Comparison of ENCODE assay signal across 8 cellular contexts in genomic region chr11:9663699-9664275, GRCh38. TPM values are rescaled to one million over a fixed set of nuclear protein-coding genes. Genes with fewer than 3 reads are reported as not detected.
A peak's percentile ranks its signal among the peaks of the same experiment; 100 is the strongest.
DNase-seq lines count a peak whose midpoint lies in the region; ATAC-seq and TF ChIP-seq lines count a peak whose summit lies in the region.

Gene SWAP70, plus strand, starts transcription at chr11:9664077. Its CDS starts 103 bp downstream, at chr11:9664180.

- peaks cover 10% of the 10 kb centered on the region for H3K36me3 Mint-ChIP-seq in activated CD8-positive, alpha-beta T cell treated with anti-CD3 and anti-CD28 coated beads for 36 hours (ENCODE audit: low read depth)
- peaks cover 23% of the 10 kb centered on the region for H3K36me3 Mint-ChIP-seq in memory B cell

- H3K4me3 ChIP-seq in effector memory CD4-positive, alpha-beta T cell (ENCODE audit: insufficient read depth, low read depth, low read length, poor library complexity, severe bottlenecking), result peak within 1 kb of the TSS; percentile 73

- CTCF ChIA-PET in activated CD8-positive, alpha-beta T cell treated with anti-CD3 and anti-CD28 coated beads for 36 hours (lab: Charles Lee), result interaction anchor here (1.1 to 1.4 kb wide), 2 partner anchors 51 to 129 kb away, joined by 4 to 5 read pairs; no protein-coding TSS in a partner anchor

- intact Hi-C loops in activated CD8-positive, alpha-beta T cell treated with anti-CD3 and anti-CD28 coated beads for 36 hours (cut with micrococcal nuclease), result no loop called here

- H3K4me1 Mint-ChIP-seq in activated CD8-positive, alpha-beta T cell treated with anti-CD3 and anti-CD28 coated beads for 36 hours (ENCODE audit: low read depth), result peaks cover 14% of the 10 kb centered on the region
- H3K4me1 Mint-ChIP-seq in memory B cell, result peaks cover 33% of the 10 kb centered on the region

- peaks cover 8% of the 10 kb centered on the region for H3K4me1 ChIP-seq in effector memory CD4-positive, alpha-beta T cell (ENCODE audit: control insufficient read depth, insufficient read depth, low read length, poor library complexity, severe bottlenecking)

- DNase-seq in AG08396 (ENCODE audit: low spot score), result peak; percentile 95
- peak; percentile 33 for DNase-seq in NCI-H510A treated with DMSO at 0.1 percent for 48 hours (lab: John Stamatoyannopoulos, UW)
- DNase-seq in activated CD8-positive, alpha-beta T cell treated with anti-CD3 and anti-CD28 coated beads for 36 hours, result peak; percentile 80
- peak; percentile 60 to 67 (median 61) for DNase-seq in effector memory CD4-positive, alpha-beta T cell
- peak; percentile 92 to 94 for DNase-seq in memory B cell (ENCODE audit: low spot score in 2 of 2)
- peak; percentile 59 for DNase-seq in stimulated activated CD8-positive, alpha-beta memory T cell treated with anti-CD3 and anti-CD28 coated beads, Interleukin-12 subunit alpha, Interleukin-12 subunit beta, amount 100 ng/mL, for 1 hour (ENCODE audit: low read depth)

- no peak for TF ChIP-seq CTCF in activated CD8-positive, alpha-beta T cell treated with anti-CD3 and anti-CD28 coated beads for 36 hours (IDR thresholded peaks at IDR 0.05)

- ATAC-seq in GM18870 (IDR thresholded peaks at IDR 0.05; ENCODE audit: unreplicated experiment) (peak; percentile 49), HG03103 (IDR thresholded peaks at IDR 0.05; ENCODE audit: low read depth, unreplicated experiment) (peak; percentile 80), memory B cell (ENCODE audit: low read depth) (peak; percentile 81)
- peak; percentile 95 for ATAC-seq in activated CD8-positive, alpha-beta T cell treated with anti-CD3 and anti-CD28 coated beads for 36 hours

- peaks cover 11% of the 10 kb centered on the region for H3K9me3 Mint-ChIP-seq in activated CD8-positive, alpha-beta T cell treated with anti-CD3 and anti-CD28 coated beads for 36 hours
- H3K9me3 Mint-ChIP-seq in memory B cell, result peaks cover 5% of the 10 kb centered on the region

- POLR2A ChIA-PET in activated CD8-positive, alpha-beta T cell treated with anti-CD3 and anti-CD28 coated beads for 36 hours (lab: Charles Lee), result interaction anchor here (1.0 to 1.4 kb wide), 2 partner anchors 15 to 35 kb away, joined by 3 read pairs; no protein-coding TSS in a partner anchor

- H3K27ac ChIP-seq in effector memory CD4-positive, alpha-beta T cell (ENCODE audit: insufficient read depth, low read length, poor library complexity, severe bottlenecking), result peak within 1 kb of the TSS; percentile 39

- H3K27ac Mint-ChIP-seq in activated CD8-positive, alpha-beta T cell treated with anti-CD3 and anti-CD28 coated beads for 36 hours, result peak within 1 kb of the TSS; percentile 25
- H3K27ac Mint-ChIP-seq in memory B cell, result peak within 1 kb of the TSS; percentile 95

- H3K27me3 Mint-ChIP-seq in activated CD8-positive, alpha-beta T cell treated with anti-CD3 and anti-CD28 coated beads for 36 hours, result peaks cover 26% of the 10 kb centered on the region
- H3K27me3 Mint-ChIP-seq in memory B cell, result no peaks in the 10 kb centered on the region

- H3K9me3 ChIP-seq in effector memory CD4-positive, alpha-beta T cell (ENCODE audit: control insufficient read depth, low read length), result no peaks in the 10 kb centered on the region

- no peaks in the 10 kb centered on the region for H3K27me3 ChIP-seq in effector memory CD4-positive, alpha-beta T cell (replicated peaks; ENCODE audit: control insufficient read depth, insufficient read depth, low read length, poor library complexity, severe bottlenecking)

- H3K4me3 Mint-ChIP-seq in activated CD8-positive, alpha-beta T cell treated with anti-CD3 and anti-CD28 coated beads for 36 hours, result peak within 1 kb of the TSS; percentile 81
- H3K4me3 Mint-ChIP-seq in memory B cell, result peak within 1 kb of the TSS; percentile 98

- no peaks in the 10 kb centered on the region for H3K36me3 ChIP-seq in effector memory CD4-positive, alpha-beta T cell (ENCODE audit: control insufficient read depth, insufficient read depth, low read length)

RNA-seq across cellular contexts. Expression of gene SWAP70, which starts in this region (rescaled TPM):
- 1 to 10 TPM; 8.9 to 9.6 TPM for total RNA-seq in activated CD8-positive, alpha-beta T cell treated with anti-CD3 and anti-CD28 coated beads for 36 hours

Comparison
In these comparisons a context has a peak if more than half of its experiments do, and no peak if none do; other contexts are left out.
1. Peak in every context shown above with its lines: DNase-seq, ATAC-seq, H3K4me3 ChIP-seq and H3K27ac ChIP-seq.
2. DNase-seq: peak in every context shown above with its lines; median percentile 95 in AG08396; 93 in memory B cell; 80 in activated CD8-positive, alpha-beta T cell treated with anti-CD3 and anti-CD28 coated beads for 36 hours; 61 in effector memory CD4-positive, alpha-beta T cell; 59 in stimulated activated CD8-positive, alpha-beta memory T cell treated with anti-CD3 and anti-CD28 coated beads, Interleukin-12 subunit alpha, Interleukin-12 subunit beta, amount 100 ng/mL, for 1 hour; 33 in NCI-H510A treated with DMSO at 0.1 percent for 48 hours.